Comparison of ENCODE assay signal across 17 cellular contexts in the genomic region with DNA sequence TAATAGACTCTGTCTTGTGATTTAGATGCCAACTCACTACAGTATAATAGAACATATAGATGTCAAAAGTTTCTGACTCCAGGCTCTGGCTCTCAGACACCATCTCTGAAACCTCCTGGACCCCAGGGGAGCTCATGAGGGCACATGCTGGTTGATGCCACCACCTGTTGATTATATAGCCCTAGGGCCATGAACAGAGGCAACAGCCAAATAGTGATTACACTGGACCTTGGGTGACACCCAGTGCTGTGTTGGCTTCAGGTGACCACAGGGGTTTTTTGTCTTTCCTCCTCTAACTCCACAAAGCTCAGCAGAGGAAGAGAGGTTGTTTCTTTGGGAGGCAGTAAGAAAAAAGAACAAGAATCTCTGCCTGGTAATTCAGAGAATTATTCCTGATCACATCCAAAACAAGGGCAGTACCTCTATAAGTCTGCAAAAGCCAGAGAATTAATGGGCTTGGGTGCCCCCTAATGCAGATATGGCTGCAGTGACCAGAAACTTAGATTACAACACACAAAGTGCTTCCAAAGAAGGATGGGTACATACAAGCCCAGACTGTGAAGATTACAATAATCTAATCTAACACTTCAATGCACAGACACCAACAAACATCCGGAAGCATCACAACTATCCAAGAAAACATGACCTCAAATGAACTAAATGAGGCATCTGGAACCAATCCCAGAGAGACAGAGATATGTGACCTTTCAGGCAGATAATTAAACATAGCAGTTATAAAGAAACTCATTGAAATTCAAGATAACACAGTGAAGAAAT.
DNase-seq lines count a peak whose midpoint lies in the region; ATAC-seq and TF ChIP-seq lines count a peak whose summit lies in the region.
"Had no signal": no experiment of that assay in that cellular context is flagged by ENCODE, and none has a peak within 500 bp of the region (broad histone marks: within the 10 kb centered on the region; RNA-seq: fewer than 3 reads in every experiment).

No MANE protein-coding gene starts in this region.

- no peak overlapping the region for H2AK5ac ChIP-seq in IMR-90 (ENCODE audit: low read depth, low read length)

- no peaks in the 10 kb centered on the region for H3K27me3 ChIP-seq in BE2C
- no peaks in the 10 kb centered on the region for H3K27me3 ChIP-seq in IMR-90 (ENCODE audit: control insufficient read depth, insufficient read depth, low read length)
- H3K27me3 ChIP-seq: BLaER1, breast epithelium, heart left ventricle had no signal

- peak; percentile 39 for TF ChIP-seq RAD21 in IMR-90 (IDR thresholded peaks at IDR 0.05; ENCODE audit: low read length)

- H3K36me3 ChIP-seq in BE2C: no peaks in the 10 kb centered on the region
- H3K36me3 ChIP-seq in IMR-90 (ENCODE audit: control insufficient read depth, insufficient read depth, low read length): no peaks in the 10 kb centered on the region
- H3K36me3 ChIP-seq: BLaER1, breast epithelium, heart left ventricle had no signal

- no peak overlapping the region for H2AFZ ChIP-seq in IMR-90 (replicated peaks; ENCODE audit: low read length, poor library complexity)

- H4K20me1 ChIP-seq in IMR-90 (ENCODE audit: insufficient read depth, low read length): no peaks in the 10 kb centered on the region
- H4K20me1 ChIP-seq: BLaER1 had no signal

- POLR2A ChIA-PET in IMR-90 (lab: Charles Lee; ENCODE audit: unreplicated experiment): no interaction called here

- H2AK9ac ChIP-seq in IMR-90 (replicated peaks; ENCODE audit: low read depth, low read length, poor library complexity): no peak overlapping the region

- in situ Hi-C loops in IMR-90 (cut with MboI; ENCODE audit: low sequenced_read_pairs): no loop called here
- in situ Hi-C loops in astrocyte of the spinal cord (cut with HindIII; ENCODE audit: low sequenced_read_pairs): no loop called here

- H3K9me3 ChIP-seq in BE2C (0 out of 2 replicates have a peak, but pooled peaks cover 3% of the 10 kb centered on the region), IMR-90 (ENCODE audit: control insufficient read depth, insufficient read depth, low read length) (no peaks in the 10 kb centered on the region)
- H3K9me3 ChIP-seq: BLaER1, breast epithelium, heart left ventricle had no signal

- TF ChIP-seq CTCF in BE2C (IDR thresholded peaks at IDR 0.05; ENCODE audit: low read depth, low read length) (peak; percentile 51), IMR-90 (conservative IDR thresholded peaks at IDR 0.05; ENCODE audit: low read depth, low read length) (peak; percentile 33; the same call in 1 of the 2 replicates), astrocyte of the spinal cord (IDR thresholded peaks at IDR 0.05; ENCODE audit: low read depth, low read length) (peak; percentile 19)

- H3K4me3 ChIP-seq in BE2C (ENCODE audit: low read depth, low read length) (no peak overlapping the region), IMR-90 (ENCODE audit: insufficient read depth, low read depth, low read length) (no peak overlapping the region), astrocyte of the spinal cord (ENCODE audit: low read depth, low read length) (no peak overlapping the region)
- H3K4me3 ChIP-seq: BLaER1, breast epithelium, heart left ventricle had no signal

- H3K14ac ChIP-seq in IMR-90 (replicated peaks; ENCODE audit: low read depth, low read length): no peak overlapping the region

- no peak for TF ChIP-seq POLR2A in IMR-90 (IDR thresholded peaks at IDR 0.05; ENCODE audit: low read depth, low read length)

- CTCF ChIA-PET in IMR-90 (lab: Yijun Ruan, JAX): no interaction called here

- no peak overlapping the region for H3K4me2 ChIP-seq in IMR-90 (ENCODE audit: low read depth, low read length)
- H3K4me2 ChIP-seq: BLaER1 had no signal

- no CpG with 5 or more reads among the region's 1 CpG for WGBS in IMR-90 (ENCODE audit: extremely low coverage in 2 of 2, insufficient read length in 1 of 2), 2 experiments

- no peak overlapping the region for H2BK5ac ChIP-seq in IMR-90 (ENCODE audit: low read depth, low read length, poor library complexity, severe bottlenecking)

- no peak overlapping the region for H3K23ac ChIP-seq in IMR-90 (ENCODE audit: low read depth, low read length)

- H3K18ac ChIP-seq in IMR-90 (ENCODE audit: low read depth, low read length): no peak overlapping the region

- H2BK15ac ChIP-seq in IMR-90 (ENCODE audit: low read depth, low read length): no peak overlapping the region

- no peak overlapping the region for H4K5ac ChIP-seq in IMR-90 (ENCODE audit: low read depth, low read length)

- no peak overlapping the region for H4K91ac ChIP-seq in IMR-90 (ENCODE audit: insufficient read depth, low read depth, low read length)

- H3K4me1 ChIP-seq in BE2C (peaks cover 11% of the 10 kb centered on the region), IMR-90 (ENCODE audit: control insufficient read depth, insufficient read depth, low read length) (no peaks in the 10 kb centered on the region)
- H3K4me1 ChIP-seq: BLaER1, breast epithelium, heart left ventricle had no signal

- H3K4ac ChIP-seq in IMR-90 (ENCODE audit: low read depth, low read length): no peak overlapping the region

- intact Hi-C loops in IMR-90 (cut with micrococcal nuclease): no loop called here

- dilution Hi-C loops in IMR-90 (cut with HindIII; ENCODE audit: low sequenced_read_pairs, unreplicated experiment): no loop called here

- BruUV-seq in IMR-90 (replicated peaks; lab: Mats Ljungman, UMichigan): no TSS peak

- no peak overlapping the region for H3K9ac ChIP-seq in IMR-90 (ENCODE audit: low read depth, low read length)
- H3K9ac ChIP-seq: BLaER1 had no signal

- H4K8ac ChIP-seq in IMR-90 (ENCODE audit: low read depth in 2 of 2, low read length in 2 of 2): no peak overlapping the region

- no peak overlapping the region for H2BK20ac ChIP-seq in IMR-90 (ENCODE audit: low read depth, low read length)

- H3K79me1 ChIP-seq in IMR-90 (ENCODE audit: low read depth in 1 of 2, low read length in 2 of 2): no peaks in the 10 kb centered on the region

- H3K27ac ChIP-seq in IMR-90 (ENCODE audit: insufficient read depth, low read length): no peak overlapping the region
- H3K27ac ChIP-seq: BLaER1, breast epithelium, heart left ventricle had no signal

- H2BK120ac ChIP-seq in IMR-90 (ENCODE audit: low read depth, low read length): no peak overlapping the region

- ATAC-seq in IMR-90 (ENCODE audit: low read depth) (0 out of 2 replicates have a peak, but pooled peaks have one; percentile 24), GM19463 (IDR thresholded peaks at IDR 0.05; ENCODE audit: unreplicated experiment) (no peak), HG03196 (IDR thresholded peaks at IDR 0.05; ENCODE audit: unreplicated experiment) (no peak), HG02870 (IDR thresholded peaks at IDR 0.05; ENCODE audit: unreplicated experiment) (no peak)
- ATAC-seq: effector memory CD8-positive, alpha-beta T cell; heart left ventricle had no signal

- H3K56ac ChIP-seq in IMR-90 (ENCODE audit: extremely low read depth, insufficient read depth, low read length): no peak overlapping the region

- DNase-seq in BE2C (peak; percentile 33), IMR-90 (peak; percentile 1), astrocyte of the spinal cord (ENCODE audit: low read depth, low spot score) (peak; percentile 9), foreskin melanocyte (peak; percentile 0), CD1c-positive myeloid dendritic cell (ENCODE audit: extremely low spot score) (no peak)
- DNase-seq: activated CD8-positive, alpha-beta memory T cell treated with anti-CD3 and anti-CD28 coated beads, Interleukin-2, amount 50 U/mL, for 4 hours; activated naive CD4-positive, alpha-beta T cell treated with Interleukin-2 at 50 U/mL for 16 hours; effector memory CD8-positive, alpha-beta T cell; heart left ventricle; left cardiac atrium; NCI-H1092 treated with DMSO at 0.1 percent for 48 hours; NCI-H226 had no signal

- H3K9me1 ChIP-seq in IMR-90 (ENCODE audit: insufficient read depth, low read length): no peaks in the 10 kb centered on the region

TF ChIP-seq in IMR-90, 13 proteins besides CTCF, POLR2A, EP300 and RAD21:
- TF ChIP-seq CHD1 (IDR thresholded peaks at IDR 0.05; ENCODE audit: low read depth, low read length) (no peak), RFX5 (IDR thresholded peaks at IDR 0.05; ENCODE audit: low read depth, low read length) (no peak), MXI1 (IDR thresholded peaks at IDR 0.05; ENCODE audit: borderline replicate concordance, low read depth, low read length) (no peak), SMC3 (IDR thresholded peaks at IDR 0.05; ENCODE audit: low read depth, low read length) (no peak), MAZ (IDR thresholded peaks at IDR 0.05; ENCODE audit: borderline replicate concordance, low read depth, low read length) (no peak), FOS (IDR thresholded peaks at IDR 0.05; ENCODE audit: low read depth, low read length) (no peak), RCOR1 (IDR thresholded peaks at IDR 0.05; ENCODE audit: insufficient replicate concordance, low read length) (no peak), MAFK (IDR thresholded peaks at IDR 0.05; ENCODE audit: low read depth, low read length) (no peak), ELK1 (IDR thresholded peaks at IDR 0.05; ENCODE audit: borderline replicate concordance, low read depth, low read length) (no peak), BHLHE40 (IDR thresholded peaks at IDR 0.05; ENCODE audit: low read depth, low read length) (no peak), NFE2L2 (IDR thresholded peaks at IDR 0.05; ENCODE audit: low read depth, low read length) (no peak), CEBPB (IDR thresholded peaks at IDR 0.05; ENCODE audit: low read depth, low read length) (no peak)
- TF ChIP-seq, protein P1, sequence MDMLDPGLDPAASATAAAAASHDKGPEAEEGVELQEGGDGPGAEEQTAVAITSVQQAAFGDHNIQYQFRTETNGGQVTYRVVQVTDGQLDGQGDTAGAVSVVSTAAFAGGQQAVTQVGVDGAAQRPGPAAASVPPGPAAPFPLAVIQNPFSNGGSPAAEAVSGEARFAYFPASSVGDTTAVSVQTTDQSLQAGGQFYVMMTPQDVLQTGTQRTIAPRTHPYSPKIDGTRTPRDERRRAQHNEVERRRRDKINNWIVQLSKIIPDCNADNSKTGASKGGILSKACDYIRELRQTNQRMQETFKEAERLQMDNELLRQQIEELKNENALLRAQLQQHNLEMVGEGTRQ (IDR thresholded peaks at IDR 0.05; ENCODE audit: low read depth, low read length): no peak
